ENCODE assay signal across 23 cellular contexts in the genomic region with DNA sequence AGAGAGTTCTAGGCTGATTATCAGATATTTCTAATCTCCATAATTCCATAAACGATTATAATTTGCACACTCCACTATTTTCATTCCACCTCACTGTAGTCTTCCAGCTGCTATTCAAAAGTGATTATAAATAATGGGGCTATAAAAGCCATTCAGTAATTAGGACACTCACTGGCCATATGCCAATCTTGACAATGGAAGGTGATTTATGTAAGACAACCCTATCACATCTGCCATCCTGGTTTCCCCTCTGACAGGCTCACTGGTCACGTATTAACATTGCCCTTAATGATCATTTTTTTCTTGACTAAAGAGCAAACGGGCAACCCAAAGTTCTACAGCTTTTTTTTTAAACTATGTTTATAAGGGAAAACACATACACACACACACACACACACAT.
DNase-seq lines count a peak whose midpoint lies in the region; ATAC-seq, FAIRE-seq and TF ChIP-seq lines count a peak whose summit lies in the region.
"Had no signal": no experiment of that assay in that cellular context is flagged by ENCODE, and none has a peak within 500 bp of the region (broad histone marks: within the 10 kb centered on the region; RNA-seq: fewer than 3 reads in every experiment).

No MANE protein-coding gene starts in this region.

- no peaks in the 10 kb centered on the region for H3K4me1 ChIP-seq in kidney (ENCODE audit: control insufficient read depth in 1 of 2, insufficient read depth in 1 of 2, low read depth in 1 of 2, low read length in 2 of 2)

- no peak overlapping the region for H3K9ac ChIP-seq in kidney (ENCODE audit: low read length in 2 of 2)

- no peak overlapping the region for H3K27ac ChIP-seq in kidney (ENCODE audit: low read depth in 2 of 2, low read length in 2 of 2)
- H3K27ac ChIP-seq: dorsolateral prefrontal cortex, right atrium auricular region, thoracic aorta had no signal

- DNase-seq in D341Med (ENCODE audit: low spot score), result peak; percentile 59
- peak; percentile 46 for DNase-seq in NCI-H1092 treated with DMSO at 0.1 percent for 48 hours (lab: John Stamatoyannopoulos, UW)
- DNase-seq in NCI-H345 treated with DMSO at 0.1 percent for 48 hours (lab: John Stamatoyannopoulos, UW; ENCODE audit: unreplicated experiment), result peak; percentile 2
- peak; percentile 65 for DNase-seq in SHP77 treated with DMSO at 0.1 percent for 48 hours (lab: John Stamatoyannopoulos, UW)
- DNase-seq in kidney, result no peak
- DNase-seq in DMS53 treated with DMSO at 0.1 percent for 48 hours (lab: John Stamatoyannopoulos, UW; ENCODE audit: unreplicated experiment), result no peak
- no peak for DNase-seq in activated T-cell treated with anti-CD3 and anti-CD28 coated beads, Interleukin-2, amount 50 U/mL, for 48 hours
- DNase-seq: activated CD4-positive, alpha-beta T cell treated with anti-CD3 and anti-CD28 coated beads, Interleukin-2, amount 50 U/mL, for 4 hours; activated naive CD4-positive, alpha-beta T cell treated with Interleukin-2 at 50 U/mL for 16 hours; activated T-cell treated with anti-CD3 and anti-CD28 coated beads for 4 hours; anterior cingulate cortex; caudate nucleus; CD8-positive, alpha-beta memory T cell; dorsolateral prefrontal cortex; foreskin melanocyte; OCI-M1; Right ventricle myocardium superior had no signal

- no peak for TF ChIP-seq CTCF in kidney (IDR thresholded peaks at IDR 0.05; ENCODE audit: borderline replicate concordance, extremely low read depth, insufficient read depth)

- no peak for ATAC-seq in HG03196 (IDR thresholded peaks at IDR 0.05; ENCODE audit: unreplicated experiment)
- ATAC-seq: stimulated activated effector memory CD8-positive, alpha-beta T cell treated with anti-CD3 and anti-CD28 coated beads, Interleukin-12 subunit alpha, Interleukin-12 subunit beta, amount 100 ng/mL, for 72 hours had no signal

- no peak overlapping the region for H3K4me3 ChIP-seq in kidney (ENCODE audit: low read length in 2 of 2)
- H3K4me3 ChIP-seq: dorsolateral prefrontal cortex, right atrium auricular region, thoracic aorta had no signal

- intact Hi-C loops in kidney (cut with DNase I), result no loop called here

- no peaks in the 10 kb centered on the region for H3K36me3 ChIP-seq in kidney (ENCODE audit: control insufficient read depth in 1 of 2, insufficient read depth in 2 of 2, low read length in 2 of 2)
- H3K36me3 ChIP-seq: right atrium auricular region, thoracic aorta had no signal

- FAIRE-seq in kidney (lab: Jason Lieb, UNC), result no peak
- FAIRE-seq: G401.6, keratinocyte had no signal

- no peaks in the 10 kb centered on the region for H3K9me3 ChIP-seq in kidney (ENCODE audit: control insufficient read depth in 1 of 2, low read length in 2 of 2)
- H3K9me3 ChIP-seq: right atrium auricular region, thoracic aorta had no signal

Comparison
In these comparisons a context has a peak if more than half of its experiments do, and no peak if none do; other contexts are left out.
1. DNase-seq: peak in D341Med (single experiment), NCI-H1092 treated with DMSO at 0.1 percent for 48 hours (single experiment), NCI-H345 treated with DMSO at 0.1 percent for 48 hours (single experiment) and SHP77 treated with DMSO at 0.1 percent for 48 hours (single experiment); none in kidney (single experiment), DMS53 treated with DMSO at 0.1 percent for 48 hours (single experiment) and activated T-cell treated with anti-CD3 and anti-CD28 coated beads, Interleukin-2, amount 50 U/mL, for 48 hours (0 of 2).